ENCODE assay signal across 12 cellular contexts in genomic region chr6:44042261-44043035, GRCh38.
DNase-seq lines count a peak whose midpoint lies in the region; ATAC-seq and TF ChIP-seq lines count a peak whose summit lies in the region.
"Had no signal": no experiment of that assay in that cellular context is flagged by ENCODE, and none has a peak within 500 bp of the region (broad histone marks: within the 10 kb centered on the region; RNA-seq: fewer than 3 reads in every experiment).

No MANE protein-coding gene starts in this region.

- no peaks in the 10 kb centered on the region for H3K27me3 Mint-ChIP-seq in osteocyte (ENCODE audit: unreplicated experiment)
- H3K27me3 Mint-ChIP-seq in T-helper 17 cell = peaks cover 16% of the 10 kb centered on the region
- no peaks in the 10 kb centered on the region for H3K27me3 Mint-ChIP-seq in activated T-cell treated with anti-CD3 and anti-CD28 coated beads, Interleukin-2, amount 50 U/mL, for 24 hours

- H3K4me3 Mint-ChIP-seq in osteocyte (ENCODE audit: unreplicated experiment) (no peak overlapping the region), T-helper 17 cell (no peak overlapping the region)
- no peak overlapping the region for H3K4me3 Mint-ChIP-seq in activated T-cell treated with anti-CD3 and anti-CD28 coated beads, Interleukin-2, amount 50 U/mL, for 24 hours
- H3K4me3 Mint-ChIP-seq: naive thymus-derived CD4-positive, alpha-beta T cell had no signal

- no peaks in the 10 kb centered on the region for H3K36me3 Mint-ChIP-seq in osteocyte (ENCODE audit: unreplicated experiment)
- H3K36me3 Mint-ChIP-seq in T-helper 17 cell (ENCODE audit: low read depth) = no peaks in the 10 kb centered on the region
- H3K36me3 Mint-ChIP-seq in activated T-cell treated with anti-CD3 and anti-CD28 coated beads, Interleukin-2, amount 50 U/mL, for 24 hours (ENCODE audit: low read depth) = no peaks in the 10 kb centered on the region
- H3K36me3 Mint-ChIP-seq: naive thymus-derived CD4-positive, alpha-beta T cell had no signal

- no peak overlapping the region for H2AFZ ChIP-seq in ACC112 (ENCODE audit: low read length, unreplicated experiment)

- no peaks in the 10 kb centered on the region for H3K36me3 ChIP-seq in ACC112 (ENCODE audit: insufficient read depth, low read length)
- H3K36me3 ChIP-seq in HUES6 (ENCODE audit: control insufficient read depth, insufficient read depth, low read length) = no peaks in the 10 kb centered on the region
- no peaks in the 10 kb centered on the region for H3K36me3 ChIP-seq in muscle layer of colon (ENCODE audit: insufficient read depth, low read length)
- H3K36me3 ChIP-seq: cardiac muscle cell had no signal

- DNase-seq in osteocyte (ENCODE audit: extremely low spot score, unreplicated experiment) = no peak
- DNase-seq in T-helper 17 cell = no peak
- no peak for DNase-seq in activated T-cell treated with anti-CD3 and anti-CD28 coated beads, Interleukin-2, amount 50 U/mL, for 24 hours
- DNase-seq: naive thymus-derived CD4-positive, alpha-beta T cell; NCI-H446; stimulated activated CD4-positive, alpha-beta T cell treated with anti-CD3 and anti-CD28 coated beads, Interleukin-12 subunit alpha, Interleukin-12 subunit beta, amount 100 ng/mL, for 4 hours had no signal

- no peaks in the 10 kb centered on the region for H3K79me2 ChIP-seq in ACC112 (ENCODE audit: control insufficient read depth, insufficient read depth, low read length, unreplicated experiment)

- H3K9ac ChIP-seq in HUES6 (ENCODE audit: low read length) (peak overlapping the region; percentile 26), muscle layer of colon (ENCODE audit: low read length) (no peak overlapping the region)

- H3K4me3 ChIP-seq in ACC112 (ENCODE audit: low read depth, low read length) (peak overlapping the region; percentile 3; the same call in 1 of the 2 replicates), HUES6 (ENCODE audit: low read depth, low read length) (no peak overlapping the region), muscle layer of colon (ENCODE audit: low read depth in 1 of 2, low read length in 2 of 2) (no peak overlapping the region)
- H3K4me3 ChIP-seq: cardiac muscle cell had no signal

- H3K27me3 ChIP-seq in ACC112 (ENCODE audit: insufficient read depth, low read length) = no peaks in the 10 kb centered on the region
- no peaks in the 10 kb centered on the region for H3K27me3 ChIP-seq in HUES6 (ENCODE audit: control insufficient read depth, insufficient read depth, low read length)
- H3K27me3 ChIP-seq in muscle layer of colon (ENCODE audit: control insufficient read depth in 1 of 2, insufficient read depth in 2 of 2, low read length in 2 of 2) = no peaks in the 10 kb centered on the region
- H3K27me3 ChIP-seq: cardiac muscle cell had no signal

- H3K9me3 ChIP-seq in HUES6 (ENCODE audit: control insufficient read depth, insufficient read depth, low read depth, low read length) = no peaks in the 10 kb centered on the region
- no peaks in the 10 kb centered on the region for H3K9me3 ChIP-seq in muscle layer of colon (ENCODE audit: low read length)
- H3K9me3 ChIP-seq in T-helper 17 cell (ENCODE audit: control insufficient read depth, low read length, poor library complexity, severe bottlenecking) = no peaks in the 10 kb centered on the region

- H3K4me1 ChIP-seq in ACC112 (ENCODE audit: control insufficient read depth, insufficient read depth, low read length, unreplicated experiment) = peaks cover 46% of the 10 kb centered on the region
- peaks cover 52% of the 10 kb centered on the region for H3K4me1 ChIP-seq in HUES6 (ENCODE audit: control insufficient read depth, insufficient read depth, low read length)
- H3K4me1 ChIP-seq in muscle layer of colon (ENCODE audit: insufficient read depth, low read length) = peaks cover 50% of the 10 kb centered on the region

- ATAC-seq in T-helper 17 cell (no peak), GM21529 (IDR thresholded peaks at IDR 0.05; ENCODE audit: unreplicated experiment) (no peak)
- ATAC-seq: naive thymus-derived CD4-positive, alpha-beta T cell had no signal

- no peak for TF ChIP-seq CTCF in osteocyte (IDR thresholded peaks at IDR 0.05)

- H3K27ac Mint-ChIP-seq in osteocyte (ENCODE audit: unreplicated experiment) (no peak overlapping the region), T-helper 17 cell (no peak overlapping the region)
- H3K27ac Mint-ChIP-seq in activated T-cell treated with anti-CD3 and anti-CD28 coated beads, Interleukin-2, amount 50 U/mL, for 24 hours = no peak overlapping the region
- H3K27ac Mint-ChIP-seq: naive thymus-derived CD4-positive, alpha-beta T cell had no signal

- no peaks in the 10 kb centered on the region for H3K9me3 Mint-ChIP-seq in osteocyte (ENCODE audit: unreplicated experiment)
- H3K9me3 Mint-ChIP-seq in activated T-cell treated with anti-CD3 and anti-CD28 coated beads, Interleukin-2, amount 50 U/mL, for 24 hours = no peaks in the 10 kb centered on the region
- H3K9me3 Mint-ChIP-seq: naive thymus-derived CD4-positive, alpha-beta T cell had no signal

- peaks cover 26% of the 10 kb centered on the region for H3K4me1 Mint-ChIP-seq in osteocyte (ENCODE audit: unreplicated experiment)
- H3K4me1 Mint-ChIP-seq in T-helper 17 cell = peaks cover 3% of the 10 kb centered on the region
- peaks cover 6% of the 10 kb centered on the region for H3K4me1 Mint-ChIP-seq in activated T-cell treated with anti-CD3 and anti-CD28 coated beads, Interleukin-2, amount 50 U/mL, for 24 hours (ENCODE audit: low read depth)

- H3K27ac ChIP-seq in ACC112 (ENCODE audit: low read depth, low read length) (peak overlapping the region; percentile 95), HUES6 (ENCODE audit: low read depth, low read length) (peak overlapping the region; percentile 41; the same call in 1 of the 2 replicates), cingulate gyrus (ENCODE audit: low read depth, low read length) (peak overlapping the region; percentile 61), muscle layer of colon (ENCODE audit: low read depth, low read length) (peak overlapping the region; percentile 56)

Comparison
In these comparisons a context has a peak if more than half of its experiments do, and no peak if none do; other contexts are left out.
1. H3K27ac ChIP-seq: peak in every context shown above with its lines; median percentile 95 in ACC112; 61 in cingulate gyrus; 56 in muscle layer of colon; 41 in HUES6.